9 cellular contexts compared by ENCODE assay signal in genomic region chr12:116135209-116135930, GRCh38.
DNase-seq lines count a peak whose midpoint lies in the region; FAIRE-seq and TF ChIP-seq lines count a peak whose summit lies in the region.
"Had no signal": no experiment of that assay in that cellular context is flagged by ENCODE, and none has a peak within 500 bp of the region (broad histone marks: within the 10 kb centered on the region; RNA-seq: fewer than 3 reads in every experiment).

No MANE protein-coding gene starts in this region.

- peaks cover 0 to 94% (median 85%) of the 10 kb centered on the region in 4 donors for H3K4me1 ChIP-seq in sigmoid colon

- H3K9me3 Mint-ChIP-seq in T-helper 1 cell treated with Interleukin-12 subunit alpha and Interleukin-12 subunit beta and Interleukin-4 antibody, amounts not matched to agents 30 μg/mL and 1 μg/mL, for 36 hours, result no peaks in the 10 kb centered on the region

- H3K4me3 ChIP-seq in cardiac fibroblast (replicated peaks in 1 of 2; ENCODE audit: low read depth in 2 of 2, low read length in 2 of 2) (no peak overlapping the region), sigmoid colon (no peak overlapping the region)
- H3K4me3 ChIP-seq: BLaER1 treated with 17β-estradiol and CSF1 and Interleukin-3, amounts not matched to agents 10 nM and 100 nM had no signal

- no peaks in the 10 kb centered on the region for H3K27me3 Mint-ChIP-seq in T-helper 1 cell treated with Interleukin-12 subunit alpha and Interleukin-12 subunit beta and Interleukin-4 antibody, amounts not matched to agents 30 μg/mL and 1 μg/mL, for 36 hours (ENCODE audit: low read depth)

- intact Hi-C loops in sigmoid colon (cut with DNase I), result no loop called here

- H3K27ac Mint-ChIP-seq in T-helper 1 cell treated with Interleukin-12 subunit alpha and Interleukin-12 subunit beta and Interleukin-4 antibody, amounts not matched to agents 30 μg/mL and 1 μg/mL, for 36 hours, result peak overlapping the region; percentile 90

- peaks cover 54% of the 10 kb centered on the region for H3K4me1 Mint-ChIP-seq in T-helper 1 cell treated with Interleukin-12 subunit alpha and Interleukin-12 subunit beta and Interleukin-4 antibody, amounts not matched to agents 30 μg/mL and 1 μg/mL, for 36 hours (ENCODE audit: low read depth)

- H3K27me3 ChIP-seq in sigmoid colon, result no peaks in the 10 kb centered on the region
- H3K27me3 ChIP-seq: BLaER1 treated with 17β-estradiol and CSF1 and Interleukin-3, amounts not matched to agents 10 nM and 100 nM had no signal

- FAIRE-seq in GM19239 (lab: Jason Lieb, UNC) (no peak), HTR-8/SVneo (lab: Jason Lieb, UNC) (no peak)

- no peak for TF ChIP-seq POLR2A in sigmoid colon (IDR thresholded peaks at IDR 0.05)

- TF ChIP-seq EP300 in sigmoid colon (IDR thresholded peaks at IDR 0.05), result no peak

- peaks cover 1% of the 10 kb centered on the region for H3K36me3 Mint-ChIP-seq in T-helper 1 cell treated with Interleukin-12 subunit alpha and Interleukin-12 subunit beta and Interleukin-4 antibody, amounts not matched to agents 30 μg/mL and 1 μg/mL, for 36 hours (ENCODE audit: low read depth)

- 43 to 73% methylated on average over 3 of the region's 3 CpGs for WGBS in sigmoid colon, 2 donors

- peak overlapping the region; percentile 15 for H3K4me3 Mint-ChIP-seq in T-helper 1 cell treated with Interleukin-12 subunit alpha and Interleukin-12 subunit beta and Interleukin-4 antibody, amounts not matched to agents 30 μg/mL and 1 μg/mL, for 36 hours

- no peaks in the 10 kb centered on the region for H3K36me3 ChIP-seq in sigmoid colon
- H3K36me3 ChIP-seq: BLaER1 treated with 17β-estradiol and CSF1 and Interleukin-3, amounts not matched to agents 10 nM and 100 nM had no signal

- no peak for TF ChIP-seq CTCF in cardiac fibroblast (IDR thresholded peaks at IDR 0.05; ENCODE audit: low read depth, low read length)
- no peak for TF ChIP-seq CTCF in sigmoid colon (IDR thresholded peaks at IDR 0.05)

- DNase-seq in T-helper 1 cell, result no peak
- peak; percentile 19 for DNase-seq in NCI-H345 treated with DMSO at 0.1 percent for 48 hours (lab: John Stamatoyannopoulos, UW; ENCODE audit: unreplicated experiment)
- peak; percentile 65 to 85 for DNase-seq in cardiac fibroblast (ENCODE audit: low read depth in 2 of 2)
- no peak for DNase-seq in sigmoid colon
- DNase-seq in GM19239 (ENCODE audit: insufficient read length, low spot score), result no peak
- DNase-seq in HTR-8/SVneo (ENCODE audit: insufficient read length, low spot score), result no peak
- DNase-seq in MV-4-11 (lab: John Stamatoyannopoulos, UW), result no peak

- H3K27ac ChIP-seq in sigmoid colon, result peak overlapping the region; percentile 28 to 67 (median 56)
- H3K27ac ChIP-seq: BLaER1 treated with 17β-estradiol and CSF1 and Interleukin-3, amounts not matched to agents 10 nM and 100 nM had no signal

- no peaks in the 10 kb centered on the region for H3K9me3 ChIP-seq in sigmoid colon
- H3K9me3 ChIP-seq: BLaER1 treated with 17β-estradiol and CSF1 and Interleukin-3, amounts not matched to agents 10 nM and 100 nM had no signal

Comparison
In these comparisons a context has a peak if more than half of its experiments do, and no peak if none do; other contexts are left out.
1. DNase-seq: peak in NCI-H345 treated with DMSO at 0.1 percent for 48 hours (single experiment) and cardiac fibroblast (2 of 2); none in T-helper 1 cell (0 of 5), sigmoid colon (single experiment), GM19239 (single experiment), HTR-8/SVneo (single experiment) and MV-4-11 (single experiment).